Comparison of ENCODE assay signal across 27 cellular contexts in the genomic region with DNA sequence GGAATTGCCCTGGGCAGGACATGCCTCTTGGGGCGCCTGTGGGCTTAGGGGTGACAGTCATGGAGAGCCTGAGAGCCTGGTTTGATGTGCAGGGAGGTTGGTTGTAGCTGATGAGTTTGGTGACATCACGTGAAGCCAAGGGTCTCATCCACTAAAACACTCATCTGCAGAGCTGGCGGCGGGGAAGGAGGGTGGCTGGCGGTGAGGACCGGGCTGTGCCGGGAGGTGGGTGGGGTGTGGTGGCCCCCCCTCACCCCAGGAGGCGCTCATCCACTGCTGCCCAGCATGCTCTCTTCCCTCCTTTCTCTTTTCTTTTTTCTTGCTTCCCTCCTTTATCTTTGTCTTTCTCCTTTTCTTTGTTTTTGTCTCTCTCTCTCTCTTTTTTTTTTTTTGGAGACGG.
"Had no signal": no experiment of that assay in that cellular context is flagged by ENCODE, and none has a peak within 500 bp of the region (broad histone marks: within the 10 kb centered on the region; RNA-seq: fewer than 3 reads in every experiment).

No MANE protein-coding gene starts in this region.

- H3K9me3 ChIP-seq: body of pancreas, esophagus muscularis mucosa, gastrocnemius medialis, heart left ventricle had no signal

- H3K4me3 ChIP-seq: body of pancreas, esophagus muscularis mucosa, gastrocnemius medialis, heart left ventricle had no signal

- DNase-seq: activated CD4-positive, alpha-beta T cell treated with anti-CD3 and anti-CD28 coated beads for 4 hours; activated CD4-positive, alpha-beta T cell treated with anti-CD3 and anti-CD28 coated beads, Interleukin-2, amount 50 U/mL, for 1 hour; activated CD4-positive, alpha-beta T cell treated with anti-CD3 and anti-CD28 coated beads, Interleukin-2, amount 50 U/mL, for 48 hours; activated CD4-positive, CD25-positive, alpha-beta regulatory T cell; activated CD4-positive, CD25-positive, alpha-beta regulatory T cell treated with anti-CD3 and anti-CD28 coated beads, Interleukin-2, amount 50 U/mL, for 72 hours; activated CD8-positive, alpha-beta memory T cell treated with anti-CD3 and anti-CD28 coated beads for 24 hours; activated CD8-positive, alpha-beta T cell treated with anti-CD3 and anti-CD28 coated beads for 36 hours; activated effector memory CD4-positive, alpha-beta T cell treated with anti-CD3 and anti-CD28 coated beads, Interleukin-2, amount 50 U/mL, for 16 hours; activated naive CD4-positive, alpha-beta T cell treated with anti-CD3 and anti-CD28 coated beads for 36 hours; activated T-cell treated with anti-CD3 and anti-CD28 coated beads, Interleukin-2, amount 50 U/mL, for 4 hours; amygdala; aorta; body of pancreas; caudate nucleus; cortex of kidney; dermis blood vessel endothelial cell; effector CD4-positive, alpha-beta T cell; effector memory CD8-positive, alpha-beta T cell; erythroblast; foreskin keratinocyte; gastrocnemius medialis; glutamatergic neuron; heart left ventricle; T-helper 2 cell had no signal

- H3K27ac ChIP-seq: body of pancreas, esophagus muscularis mucosa, foreskin keratinocyte, gastrocnemius medialis had no signal

- H3K9me3 Mint-ChIP-seq: activated CD8-positive, alpha-beta T cell treated with anti-CD3 and anti-CD28 coated beads for 36 hours; activated naive CD4-positive, alpha-beta T cell treated with anti-CD3 and anti-CD28 coated beads for 36 hours; activated T-cell treated with anti-CD3 and anti-CD28 coated beads, Interleukin-2, amount 50 U/mL, for 4 hours; activated T-helper 2 cell treated with anti-CD3 and anti-CD28 coated beads, Interferon-gamma antibody, Interleukin-2, Interleukin-4, amounts not matched to agents 10 μg/mL and 5 μg/mL and 100 μg/mL, durations not matched to agents 14 hours and 24 hours and 36 hours; effector memory CD8-positive, alpha-beta T cell had no signal

- H3K27me3 Mint-ChIP-seq: activated CD8-positive, alpha-beta T cell treated with anti-CD3 and anti-CD28 coated beads for 36 hours; activated naive CD8-positive, alpha-beta T cell; effector memory CD8-positive, alpha-beta T cell had no signal

- H3K4me1 ChIP-seq: body of pancreas, foreskin keratinocyte, gastrocnemius medialis had no signal

- H3K27ac Mint-ChIP-seq: activated CD8-positive, alpha-beta T cell treated with anti-CD3 and anti-CD28 coated beads for 36 hours; activated naive CD4-positive, alpha-beta T cell treated with anti-CD3 and anti-CD28 coated beads for 36 hours; activated naive CD8-positive, alpha-beta T cell; activated T-helper 2 cell treated with anti-CD3 and anti-CD28 coated beads, Interferon-gamma antibody, Interleukin-2, Interleukin-4, amounts not matched to agents 10 μg/mL and 5 μg/mL and 100 μg/mL, durations not matched to agents 14 hours and 24 hours and 36 hours had no signal

- H3K4me3 Mint-ChIP-seq: activated CD8-positive, alpha-beta T cell treated with anti-CD3 and anti-CD28 coated beads for 36 hours; activated naive CD4-positive, alpha-beta T cell treated with anti-CD3 and anti-CD28 coated beads for 36 hours; activated naive CD8-positive, alpha-beta T cell; activated T-cell treated with anti-CD3 and anti-CD28 coated beads, Interleukin-2, amount 50 U/mL, for 4 hours; effector memory CD8-positive, alpha-beta T cell had no signal

- H3K27me3 ChIP-seq: body of pancreas, esophagus muscularis mucosa, foreskin keratinocyte, gastrocnemius medialis, heart left ventricle had no signal

- ATAC-seq: activated CD8-positive, alpha-beta T cell treated with anti-CD3 and anti-CD28 coated beads for 36 hours; activated T-cell treated with anti-CD3 and anti-CD28 coated beads, Interleukin-2, amount 50 U/mL, for 4 hours; body of pancreas; effector memory CD8-positive, alpha-beta T cell; foreskin keratinocyte; gastrocnemius medialis had no signal
